ENCODE assay signal across 7 cellular contexts in the genomic region with DNA sequence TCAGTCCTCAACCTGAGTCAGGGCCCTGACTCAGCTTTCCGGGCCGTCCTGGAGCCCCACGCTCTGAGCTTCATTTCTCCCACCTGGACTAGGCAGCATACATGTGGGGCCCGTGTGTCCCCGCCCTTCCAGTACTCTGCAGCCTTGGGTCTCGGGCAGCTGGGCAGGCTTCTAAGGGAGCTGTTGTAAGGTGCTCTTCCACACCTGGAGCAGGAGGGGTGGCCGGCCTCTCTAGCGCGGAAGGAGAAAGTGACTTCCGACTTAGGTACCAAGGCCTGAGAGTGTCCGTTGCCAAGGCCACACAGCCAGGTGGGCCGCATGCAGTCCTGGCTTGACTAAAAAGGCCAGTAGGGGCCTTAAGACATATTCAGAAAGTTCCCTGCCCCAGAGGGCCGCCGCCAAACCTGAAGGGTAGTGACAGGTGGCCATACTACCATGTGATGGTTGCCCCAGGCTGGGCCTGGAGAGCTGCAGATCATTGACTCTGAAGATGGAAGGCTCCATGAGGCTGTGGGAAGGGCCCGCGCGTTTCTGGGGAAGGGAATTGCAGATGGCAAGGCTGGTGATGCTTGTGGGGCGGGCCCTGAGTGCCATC. TPM values are rescaled to one million over a fixed set of nuclear protein-coding genes. Genes with fewer than 3 reads are reported as not detected.
DNase-seq lines count a peak whose midpoint lies in the region; ATAC-seq, FAIRE-seq and TF ChIP-seq lines count a peak whose summit lies in the region.

No MANE protein-coding gene starts in this region.

- no peaks in the 10 kb centered on the region for H3K27me3 ChIP-seq in bronchial epithelial cell (ENCODE audit: control insufficient read depth, insufficient read depth, low read length)
- H3K27me3 ChIP-seq in neutrophil, result peaks cover under 1% of the 10 kb centered on the region

- H3K27ac ChIP-seq in neutrophil, result peak overlapping the region; percentile 100

- ATAC-seq in GM19455 (IDR thresholded peaks at IDR 0.05; ENCODE audit: unreplicated experiment) (peak; percentile 5), HG03139 (IDR thresholded peaks at IDR 0.05; ENCODE audit: unreplicated experiment) (peak; percentile 13)

- H3K36me3 ChIP-seq in bronchial epithelial cell (ENCODE audit: control insufficient read depth, insufficient read depth, low read length), result peaks cover 19% of the 10 kb centered on the region
- peaks cover 73% of the 10 kb centered on the region for H3K36me3 ChIP-seq in neutrophil

- DNase-seq in bronchial epithelial cell (ENCODE audit: low read depth), result no peak
- DNase-seq in NCI-H146 (lab: John Stamatoyannopoulos, UW), result no peak
- no peak for DNase-seq in NK-92 treated with Interleukin-12 subunit alpha and Interleukin-12 subunit beta, amount 100 ng/mL, for 24 hours (lab: John Stamatoyannopoulos, UW)
- no peak for DNase-seq in COLO829 (ENCODE audit: low spot score)

- peaks cover 28 to 31% of the 10 kb centered on the region in 2 experiments for H3K4me1 ChIP-seq in neutrophil (ENCODE audit: control insufficient read depth in 1 of 2, insufficient read depth in 1 of 2, low read depth in 1 of 2, low read length in 1 of 2)

- H3K4me3 ChIP-seq in bronchial epithelial cell (ENCODE audit: low read depth, low read length) (peak overlapping the region; percentile 56), neutrophil (ENCODE audit: low read depth in 1 of 2, low read length in 1 of 2) (peak overlapping the region; percentile 37 to 67)

- FAIRE-seq in bronchial epithelial cell (lab: Jason Lieb, UNC), result no peak

- H3K9me3 ChIP-seq in neutrophil, result peaks cover 10% of the 10 kb centered on the region

- TF ChIP-seq CTCF in bronchial epithelial cell (IDR thresholded peaks at IDR 0.05; ENCODE audit: insufficient read depth, low read length, severe bottlenecking) (no peak), neutrophil (IDR thresholded peaks at IDR 0.05) (no peak)

RNA-seq across cellular contexts. Expression of gene SEMA3B, which starts 9.4 kb away (rescaled TPM):
- 2.3 and 7.1 TPM in 2 replicates for total RNA-seq in bronchial epithelial cell

RNA-seq across cellular contexts. Expression of gene LSMEM2, which starts 19.4 kb away (rescaled TPM):
- total RNA-seq in bronchial epithelial cell, result under 0.01 TPM in 1 of 2 replicates, not detected in the other

RNA-seq across cellular contexts. Expression of gene GNAI2, which starts 23.5 kb away (rescaled TPM):
- total RNA-seq in bronchial epithelial cell, result 97.9 and 129 TPM in 2 replicates

RNA-seq across cellular contexts. Expression of gene IFRD2, which starts 32.7 kb away (rescaled TPM):
- total RNA-seq in bronchial epithelial cell, result 104 and 177 TPM in 2 replicates

RNA-seq across cellular contexts. Expression of gene HYAL3, which starts 39.7 kb away (rescaled TPM):
- 6.6 and 6.8 TPM in 2 replicates for total RNA-seq in bronchial epithelial cell
